Comparison of ENCODE assay signal across 12 cellular contexts in the genomic region with DNA sequence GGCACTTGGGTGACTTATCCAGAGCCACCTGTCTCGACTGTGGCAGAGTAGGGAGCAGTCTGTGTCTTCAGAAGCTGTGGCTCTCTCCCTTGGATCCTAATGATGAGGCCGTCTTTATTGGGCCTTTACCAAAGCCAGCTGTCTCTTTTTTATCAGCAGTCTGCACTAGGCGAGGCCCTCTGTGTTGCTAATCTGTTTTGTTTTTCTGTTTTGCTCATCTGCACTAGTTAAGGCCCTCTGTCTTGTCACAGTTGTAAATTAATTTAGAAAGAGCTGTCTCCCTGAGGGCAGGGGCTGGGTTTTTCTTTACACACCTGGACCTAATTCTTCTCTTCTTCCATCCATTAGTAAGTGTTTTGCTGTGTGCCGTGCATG. TPM values are rescaled to one million over a fixed set of nuclear protein-coding genes. Genes with fewer than 3 reads are reported as not detected.
A peak's percentile ranks its signal among the peaks of the same experiment; 100 is the strongest.
DNase-seq lines count a peak whose midpoint lies in the region; ATAC-seq, FAIRE-seq and TF ChIP-seq lines count a peak whose summit lies in the region.
"Had no signal": no experiment of that assay in that cellular context is flagged by ENCODE, and none has a peak within 500 bp of the region (broad histone marks: within the 10 kb centered on the region; RNA-seq: fewer than 3 reads in every experiment).

No MANE protein-coding gene starts in this region.

- H2BK15ac ChIP-seq in H9 (ENCODE audit: low read depth, low read length), result no peak overlapping the region

- H3K4me1 Mint-ChIP-seq in H9, result peaks cover 60 to 66% of the 10 kb centered on the region in 2 experiments
- peaks cover 44 to 46% of the 10 kb centered on the region in 2 donors for H3K4me1 Mint-ChIP-seq in natural killer cell treated with Interleukin-12 subunit alpha and Interleukin-12 subunit beta and Interleukin-15 and Interleukin-18, amount 100 ng/mL, for 72 hours (ENCODE audit: low read depth in 2 of 2)
- H3K4me1 Mint-ChIP-seq in MCF 10A (ENCODE audit: insufficient read depth, unreplicated experiment), result peaks cover 8% of the 10 kb centered on the region
- peaks cover 20% of the 10 kb centered on the region for H3K4me1 Mint-ChIP-seq in T-helper 2 cell treated with Interferon-gamma antibody and Interleukin-4, amounts not matched to agents 5 μg/mL and 100 μg/mL, for 36 hours (ENCODE audit: low read depth)

- H3K4me1 ChIP-seq in H9 (ENCODE audit: insufficient read depth, low read length), result peaks cover 26% of the 10 kb centered on the region; the same call in 1 of the 2 replicates
- peaks cover 0 to 16% of the 10 kb centered on the region in 2 experiments; a peak in 3 of 5 replicates for H3K4me1 ChIP-seq in K562 (replicated peaks in 1 of 2; ENCODE audit: control insufficient read depth in 2 of 2, insufficient read depth in 2 of 2, low read length in 2 of 2)

- BruUV-seq in K562 (replicated peaks; lab: Mats Ljungman, UMichigan), result no TSS peak
- no TSS peak for BruUV-seq in MCF 10A (replicated peaks; lab: Mats Ljungman, UMichigan)

- H3K36me3 Mint-ChIP-seq in H9 (ENCODE audit: insufficient read depth in 1 of 3, low read depth in 3 of 3) (peaks cover 6 to 19% (median 9%) of the 10 kb centered on the region in 3 experiments; a peak in 6 of 7 replicates), MCF 10A (ENCODE audit: insufficient read depth, unreplicated experiment) (peaks cover 21% of the 10 kb centered on the region)
- peaks cover 4% of the 10 kb centered on the region for H3K36me3 Mint-ChIP-seq in natural killer cell treated with Interleukin-12 subunit alpha and Interleukin-12 subunit beta and Interleukin-15 and Interleukin-18, amount 100 ng/mL, for 72 hours
- H3K36me3 Mint-ChIP-seq in T-helper 2 cell treated with Interferon-gamma antibody and Interleukin-4, amounts not matched to agents 5 μg/mL and 100 μg/mL, for 36 hours (ENCODE audit: low read depth), result peaks cover 9% of the 10 kb centered on the region

- H3K79me2 ChIP-seq in H9 (ENCODE audit: insufficient read depth, low read length) (peaks cover 6% of the 10 kb centered on the region; the same call in 1 of the 2 replicates), K562 (ENCODE audit: control insufficient read depth, insufficient read depth, low read length) (no peaks in the 10 kb centered on the region; the same call in 1 of the 3 replicates)

- peak; percentile 30 for DNase-seq in G401 (ENCODE audit: low spot score)
- DNase-seq in H9, result no peak
- peak in 2 of 4 experiments; percentile 27 to 29 for DNase-seq in K562 (ENCODE audit: extremely low read depth in 1 of 4, low spot score in 3 of 4)
- no peak for DNase-seq in natural killer cell treated with Interleukin-12 subunit alpha and Interleukin-12 subunit beta and Interleukin-15 and Interleukin-18, amount 100 ng/mL, for 72 hours (ENCODE audit: low spot score)
- DNase-seq in NCI-H2107 (lab: John Stamatoyannopoulos, UW), result no peak
- DNase-seq in NCI-H187 treated with DMSO at 0.1 percent for 48 hours (lab: John Stamatoyannopoulos, UW), result no peak
- no peak for DNase-seq in MCF 10A (ENCODE audit: unreplicated experiment)
- no peak for DNase-seq in T-helper 2 cell treated with Interferon-gamma antibody and Interleukin-4, amounts not matched to agents 5 μg/mL and 100 μg/mL, for 36 hours (ENCODE audit: low spot score)
- DNase-seq: activated effector memory CD4-positive, alpha-beta T cell treated with anti-CD3 and anti-CD28 coated beads, Interleukin-2, amount 50 U/mL, for 16 hours; NCI-H226; upper lobe of right lung had no signal

- H3K36me3 ChIP-seq in K562 (ENCODE audit: control insufficient read depth, insufficient read depth, low read length), result peaks cover 6% of the 10 kb centered on the region; the same call in 2 of the 3 replicates

- H3K56ac ChIP-seq in H9 (ENCODE audit: insufficient read length, low read depth, low read length), result no peak overlapping the region

- H3K4me3 ChIP-seq in K562, result no peak overlapping the region
- H3K4me3 ChIP-seq: upper lobe of right lung had no signal

- peak overlapping the region; percentile 44 for H3K18ac ChIP-seq in H9 (ENCODE audit: insufficient read length, low read depth, low read length)

- H4K8ac ChIP-seq in H9 (replicated peaks; ENCODE audit: insufficient read length, low read depth, low read length), result no peak overlapping the region

- no peak overlapping the region for H3K23ac ChIP-seq in H9 (ENCODE audit: insufficient read length, low read depth, low read length)

- no peak overlapping the region for H2BK12ac ChIP-seq in H9 (ENCODE audit: insufficient read length, low read depth, low read length)

- no peak overlapping the region for H3K9ac ChIP-seq in H9 (ENCODE audit: extremely low read depth, insufficient read length, low read length)
- no peak overlapping the region for H3K9ac ChIP-seq in K562 (ENCODE audit: insufficient read depth in 1 of 2, low read depth in 2 of 2, low read length in 2 of 2)

- H4K20me1 ChIP-seq in H9 (ENCODE audit: control insufficient read depth, insufficient read depth, insufficient read length) (no peaks in the 10 kb centered on the region), K562 (replicated peaks; ENCODE audit: control insufficient read depth, insufficient read depth, low read length) (peaks cover 11% of the 10 kb centered on the region)

- no peaks in the 10 kb centered on the region for H3K9me1 ChIP-seq in K562 (ENCODE audit: control insufficient read depth, insufficient read depth, low read length)

- CTCF ChIA-PET in K562 (lab: Yijun Ruan, JAX; ENCODE audit: low intra/inter-chr PET ratio) (no interaction called here), MCF 10A (lab: Yijun Ruan, JAX) (interaction anchor here (0.6 to 7.6 kb wide), 6 partner anchors 14 to 502 kb away, joined by 3 to 78 read pairs (median 4); no protein-coding TSS in a partner anchor)

- no peak overlapping the region for H2BK20ac ChIP-seq in H9 (ENCODE audit: low read depth, low read length, poor library complexity, severe bottlenecking)

- POLR2A ChIA-PET in K562 (lab: Yijun Ruan, JAX), result interaction anchor here (0.6 to 1.5 kb wide), 2 partner anchors 49 to 53 kb away, joined by 3 read pairs; no protein-coding TSS in a partner anchor
- POLR2A ChIA-PET in MCF 10A (lab: Yijun Ruan, JAX), result interaction anchor here (0.6 to 1.2 kb wide), 2 partner anchors 45 to 89 kb away, joined by 3 read pairs; no protein-coding TSS in a partner anchor

- H3K4me2 ChIP-seq in H9 (ENCODE audit: insufficient read depth, insufficient read length, low read length), result no peak overlapping the region
- H3K4me2 ChIP-seq in K562 (ENCODE audit: insufficient read depth, low read length), result peak overlapping the region; percentile 49; the same call in 1 of the 2 replicates

- in situ Hi-C loops in G401 (cut with HindIII; ENCODE audit: low sequenced_read_pairs), result no loop called here
- in situ Hi-C loops in K562 (cut with MboI), result no loop called here

- H2AK5ac ChIP-seq in H9 (ENCODE audit: insufficient read length, low read length), result no peak overlapping the region

- no peaks in the 10 kb centered on the region for H3K27me3 ChIP-seq in H9 (ENCODE audit: insufficient read depth, low read length)
- H3K27me3 ChIP-seq in K562 (ENCODE audit: control insufficient read depth in 2 of 2, insufficient read depth in 2 of 2, low read length in 2 of 2), result no peaks in the 10 kb centered on the region
- H3K27me3 ChIP-seq: upper lobe of right lung had no signal

- no CpG with 5 or more reads among the region's 4 CpGs for WGBS in H9 (ENCODE audit: extremely low coverage, insufficient read length, low lambda C conversion rate)
- 30% methylated on average over 4 of the region's 4 CpGs for WGBS in K562 (ENCODE audit: insufficient coverage, low coverage, missing lambda C conversion rate)

- no peak for TF ChIP-seq CTCF in H9 (conservative IDR thresholded peaks at IDR 0.05)
- no peak for TF ChIP-seq CTCF in K562 (IDR thresholded peaks at IDR 0.05 in 2 of 3, conservative IDR thresholded peaks at IDR 0.05 in 1 of 3; ENCODE audit: insufficient read depth in 2 of 3, low read depth in 1 of 3, low read length in 3 of 3)
- no peak for TF ChIP-seq CTCF in MCF 10A (IDR thresholded peaks at IDR 0.05; ENCODE audit: unreplicated experiment)

- H3K79me1 ChIP-seq in H9 (ENCODE audit: insufficient read depth, low read depth, low read length, poor library complexity, severe bottlenecking), result no peaks in the 10 kb centered on the region

- no peak overlapping the region for H2BK120ac ChIP-seq in H9 (ENCODE audit: low read depth, low read length, poor library complexity, severe bottlenecking)

- no peak overlapping the region for H3K4ac ChIP-seq in H9 (ENCODE audit: low read depth, low read length)

- H3K23me2 ChIP-seq in H9 (ENCODE audit: insufficient read length, low read depth, low read length, poor library complexity, severe bottlenecking), result no peaks in the 10 kb centered on the region

- peak; percentile 70 for ATAC-seq in K562
- no peak for ATAC-seq in natural killer cell treated with Interleukin-12 subunit alpha and Interleukin-12 subunit beta and Interleukin-15 and Interleukin-18, amount 100 ng/mL, for 72 hours
- ATAC-seq: upper lobe of right lung had no signal

- H3K27ac ChIP-seq in H9 (ENCODE audit: insufficient read length, low read depth, low read length), result no peak overlapping the region
- no peak overlapping the region for H3K27ac ChIP-seq in K562 (ENCODE audit: extremely low read depth, low read depth, low read length)

- no peaks in the 10 kb centered on the region for H3K9me3 Mint-ChIP-seq in H9
- no peaks in the 10 kb centered on the region for H3K9me3 Mint-ChIP-seq in natural killer cell treated with Interleukin-12 subunit alpha and Interleukin-12 subunit beta and Interleukin-15 and Interleukin-18, amount 100 ng/mL, for 72 hours
- no peaks in the 10 kb centered on the region for H3K9me3 Mint-ChIP-seq in MCF 10A (ENCODE audit: unreplicated experiment)
- no peaks in the 10 kb centered on the region for H3K9me3 Mint-ChIP-seq in T-helper 2 cell treated with Interferon-gamma antibody and Interleukin-4, amounts not matched to agents 5 μg/mL and 100 μg/mL, for 36 hours

- H3K9me3 ChIP-seq in H9 (ENCODE audit: control insufficient read depth, low read depth, low read length), result no peaks in the 10 kb centered on the region
- no peaks in the 10 kb centered on the region for H3K9me3 ChIP-seq in K562 (replicated peaks; ENCODE audit: control insufficient read depth, insufficient read depth, low read depth, low read length)
- H3K9me3 ChIP-seq: upper lobe of right lung had no signal

- no peak overlapping the region for H3K4me3 Mint-ChIP-seq in H9
- no peak overlapping the region for H3K4me3 Mint-ChIP-seq in natural killer cell treated with Interleukin-12 subunit alpha and Interleukin-12 subunit beta and Interleukin-15 and Interleukin-18, amount 100 ng/mL, for 72 hours
- no peak overlapping the region for H3K4me3 Mint-ChIP-seq in MCF 10A (ENCODE audit: unreplicated experiment)
- H3K4me3 Mint-ChIP-seq in T-helper 2 cell treated with Interferon-gamma antibody and Interleukin-4, amounts not matched to agents 5 μg/mL and 100 μg/mL, for 36 hours, result no peak overlapping the region

- TF ChIP-seq RAD21 in K562 (CRISPR knock-in tag; conservative IDR thresholded peaks at IDR 0.05 in 1 of 2, IDR thresholded peaks at IDR 0.05 in 1 of 2), result no peak

- H4K5ac ChIP-seq in H9 (ENCODE audit: insufficient read length, low read depth, low read length), result no peak overlapping the region

- no peak for TF ChIP-seq POLR2A in K562 (conservative IDR thresholded peaks at IDR 0.05)

- H3K27me3 Mint-ChIP-seq in H9 (ENCODE audit: low read depth) (no peaks in the 10 kb centered on the region), MCF 10A (ENCODE audit: insufficient read depth, unreplicated experiment) (no peaks in the 10 kb centered on the region)
- no peaks in the 10 kb centered on the region for H3K27me3 Mint-ChIP-seq in natural killer cell treated with Interleukin-12 subunit alpha and Interleukin-12 subunit beta and Interleukin-15 and Interleukin-18, amount 100 ng/mL, for 72 hours
- no peaks in the 10 kb centered on the region for H3K27me3 Mint-ChIP-seq in T-helper 2 cell treated with Interferon-gamma antibody and Interleukin-4, amounts not matched to agents 5 μg/mL and 100 μg/mL, for 36 hours (ENCODE audit: low read depth)

- H4K91ac ChIP-seq in H9 (ENCODE audit: insufficient read length, low read depth, low read length), result no peak overlapping the region

- H3K27ac Mint-ChIP-seq in H9 (peak overlapping the region; percentile 11 to 85 (median 49); a peak in 4 of 7 replicates), MCF 10A (ENCODE audit: low read depth, unreplicated experiment) (no peak overlapping the region)
- H3K27ac Mint-ChIP-seq in natural killer cell treated with Interleukin-12 subunit alpha and Interleukin-12 subunit beta and Interleukin-15 and Interleukin-18, amount 100 ng/mL, for 72 hours, result peak overlapping the region; percentile 38 to 63
- no peak overlapping the region for H3K27ac Mint-ChIP-seq in T-helper 2 cell treated with Interferon-gamma antibody and Interleukin-4, amounts not matched to agents 5 μg/mL and 100 μg/mL, for 36 hours

- H2AFZ ChIP-seq in H9 (ENCODE audit: low read length), result no peak overlapping the region
- no peak overlapping the region for H2AFZ ChIP-seq in K562 (ENCODE audit: low read depth, low read length)

- no peak overlapping the region; the same call in 1 of the 2 replicates for H3K14ac ChIP-seq in H9 (ENCODE audit: insufficient read depth, low read length)

- no peak for TF ChIP-seq EP300 in K562 (IDR thresholded peaks at IDR 0.05; ENCODE audit: low read length)

- intact Hi-C loops in K562 (cut with micrococcal nuclease), result no loop called here
- intact Hi-C loops in MCF 10A (cut with micrococcal nuclease), result no loop called here

- FAIRE-seq in K562 (lab: Jason Lieb, UNC), result no peak
- FAIRE-seq: keratinocyte had no signal

- no peak overlapping the region for H3T11ph ChIP-seq in H9 (ENCODE audit: low read length)

- no peak overlapping the region for H2BK5ac ChIP-seq in H9 (ENCODE audit: insufficient read length, low read length)

RNA-seq across cellular contexts. Expression of a gene that starts 45.0 kb away (rescaled TPM):
- total RNA-seq in G401 (2014; rRNA removed; shearing (Covaris generic)), result 12.0 and 12.7 TPM in 2 replicates
- total RNA-seq in H9 (2021) (60.3 and 63.2 TPM in 2 replicates), K562 (2014; rRNA removed) (6.2 and 6.4 TPM in 2 replicates), K562 (2014; rRNA removed; fragmentation: Illumina TruSeq; extraction: Trizol) (13.6 and 15.5 TPM in 2 replicates), K562 (2015; rRNA removed; fragmentation: Illumina TruSeq; extraction: Trizol) (10.5 TPM in 2 replicates), K562 (2021) (20.3 and 21.8 TPM in 2 replicates), MCF 10A (2022) (26.3 and 26.8 TPM in 2 replicates)
- 41.3 and 44.5 TPM in 2 replicates for total RNA-seq in K562 (2011; cell fraction: chromatin; rRNA removed; ENCODE audit: low replicate concordance)
- total RNA-seq in K562 (2011; cell fraction: nucleolus; rRNA removed), result 19.3 and 21.8 TPM in 2 replicates
- 30.9 and 45.0 TPM in 2 replicates for total RNA-seq in K562 (2011; cell fraction: nucleoplasm; rRNA removed)
- polyA plus RNA-seq in K562 (2011; rRNA removed) (46.4 and 57.7 TPM in 2 replicates), K562 (2014; fragmentation: Illumina TruSeq; extraction: Trizol) (15.5 and 19.0 TPM in 2 replicates), K562 (2014; fragmentation: Nextera tagmentation; extraction: Ambion mirVana) (10 to 100 TPM in 1 of 2 experiments, 1 to 10 TPM in 1; 8.7 to 12.2 TPM), K562 (2014; rRNA removed) (8.2 and 11.7 TPM in 2 replicates)
- polyA plus RNA-seq in K562 (2011; cell fraction: cytosol; rRNA removed), result 16.8 and 46.9 TPM in 2 replicates
- polyA plus RNA-seq in K562 (2011; cell fraction: nucleus; rRNA removed), result 36.9 and 101 TPM in 2 replicates
- 7.8 and 9.2 TPM in 2 replicates for polyA plus RNA-seq in K562 (2012)
- 36.8 and 50.8 TPM in 2 replicates for polyA minus RNA-seq in K562 (2011; rRNA and poly(A)+ RNA removed)
- polyA minus RNA-seq in K562 (2011; cell fraction: cytosol; rRNA and poly(A)+ RNA removed), result 8.2 and 9.3 TPM in 2 replicates
- 7.0 and 17.4 TPM in 2 replicates for polyA minus RNA-seq in K562 (2011; cell fraction: nucleus; rRNA and poly(A)+ RNA removed)
- 10 to 100 TPM; 48.7 to 52.0 TPM for total RNA-seq in natural killer cell treated with Interleukin-12 subunit alpha and Interleukin-12 subunit beta and Interleukin-15 and Interleukin-18, amount 100 ng/mL, for 72 hours

RNA-seq across cellular contexts. Expression of a gene that starts 52.0 kb away (rescaled TPM):
- total RNA-seq in G401 (2014; rRNA removed; shearing (Covaris generic)), result 290 and 347 TPM in 2 replicates
- total RNA-seq in H9 (2021) (274 and 284 TPM in 2 replicates), K562 (2014; rRNA removed) (213 and 229 TPM in 2 replicates), K562 (2014; rRNA removed; fragmentation: Illumina TruSeq; extraction: Trizol) (291 and 319 TPM in 2 replicates), K562 (2015; rRNA removed; fragmentation: Illumina TruSeq; extraction: Trizol) (283 and 298 TPM in 2 replicates), K562 (2021) (227 and 251 TPM in 2 replicates), MCF 10A (2022) (38.2 and 45.5 TPM in 2 replicates)
- 32.9 and 36.9 TPM in 2 replicates for total RNA-seq in K562 (2011; cell fraction: chromatin; rRNA removed; ENCODE audit: low replicate concordance)
- 46.0 and 52.1 TPM in 2 replicates for total RNA-seq in K562 (2011; cell fraction: nucleolus; rRNA removed)
- 33.4 and 36.0 TPM in 2 replicates for total RNA-seq in K562 (2011; cell fraction: nucleoplasm; rRNA removed)
- polyA plus RNA-seq in K562 (2011; rRNA removed) (298 and 318 TPM in 2 replicates), K562 (2014; fragmentation: Illumina TruSeq; extraction: Trizol) (254 and 287 TPM in 2 replicates), K562 (2014; fragmentation: Nextera tagmentation; extraction: Ambion mirVana) (100 to 1,000 TPM; 352 to 390 TPM), K562 (2014; rRNA removed) (286 and 294 TPM in 2 replicates)
- polyA plus RNA-seq in K562 (2011; cell fraction: cytosol; rRNA removed), result 450 and 565 TPM in 2 replicates
- polyA plus RNA-seq in K562 (2011; cell fraction: nucleus; rRNA removed), result 86.9 and 141 TPM in 2 replicates
- 224 and 242 TPM in 2 replicates for polyA plus RNA-seq in K562 (2012)
- polyA minus RNA-seq in K562 (2011; rRNA and poly(A)+ RNA removed), result 272 and 279 TPM in 2 replicates
- polyA minus RNA-seq in K562 (2011; cell fraction: cytosol; rRNA and poly(A)+ RNA removed), result 236 and 281 TPM in 2 replicates
- 36.2 and 75.8 TPM in 2 replicates for polyA minus RNA-seq in K562 (2011; cell fraction: nucleus; rRNA and poly(A)+ RNA removed)
- total RNA-seq in natural killer cell treated with Interleukin-12 subunit alpha and Interleukin-12 subunit beta and Interleukin-15 and Interleukin-18, amount 100 ng/mL, for 72 hours, result 100 to 1,000 TPM; 288 to 377 TPM

RNA-seq across cellular contexts. Expression of a gene that starts 58.9 kb away (rescaled TPM):
- total RNA-seq in G401 (2014; rRNA removed; shearing (Covaris generic)), result 105 and 117 TPM in 2 replicates
- 62.3 and 64.3 TPM in 2 replicates for total RNA-seq in H9 (2021)
- total RNA-seq in K562 (2011; cell fraction: chromatin; rRNA removed; ENCODE audit: low replicate concordance), result 22.6 and 31.4 TPM in 2 replicates
- 19.6 and 20.3 TPM in 2 replicates for total RNA-seq in K562 (2011; cell fraction: nucleolus; rRNA removed)
- 42.7 and 76.0 TPM in 2 replicates for total RNA-seq in K562 (2011; cell fraction: nucleoplasm; rRNA removed)
- total RNA-seq in K562 (2014; rRNA removed), result 73.4 and 76.2 TPM in 2 replicates
- 62.3 and 68.0 TPM in 2 replicates for total RNA-seq in K562 (2014; rRNA removed; fragmentation: Illumina TruSeq; extraction: Trizol)
- total RNA-seq in K562 (2015; rRNA removed; fragmentation: Illumina TruSeq; extraction: Trizol), result 61.5 and 67.1 TPM in 2 replicates
- 50.7 and 53.8 TPM in 2 replicates for total RNA-seq in K562 (2021)
- polyA plus RNA-seq in K562 (2011; rRNA removed), result 86.1 and 102 TPM in 2 replicates
- polyA plus RNA-seq in K562 (2011; cell fraction: cytosol; rRNA removed), result 69.4 and 114 TPM in 2 replicates
- polyA plus RNA-seq in K562 (2011; cell fraction: nucleus; rRNA removed), result 32.8 and 53.9 TPM in 2 replicates
- 64.6 and 69.2 TPM in 2 replicates for polyA plus RNA-seq in K562 (2012)
- 80.3 and 82.7 TPM in 2 replicates for polyA plus RNA-seq in K562 (2014; fragmentation: Illumina TruSeq; extraction: Trizol)
- polyA plus RNA-seq in K562 (2014; fragmentation: Nextera tagmentation; extraction: Ambion mirVana), result 10 to 100 TPM; 21.8 to 30.7 TPM
- 71.1 and 104 TPM in 2 replicates for polyA plus RNA-seq in K562 (2014; rRNA removed)
- polyA minus RNA-seq in K562 (2011; rRNA and poly(A)+ RNA removed), result 34.2 and 44.7 TPM in 2 replicates
- 22.7 and 31.1 TPM in 2 replicates for polyA minus RNA-seq in K562 (2011; cell fraction: cytosol; rRNA and poly(A)+ RNA removed)
- polyA minus RNA-seq in K562 (2011; cell fraction: nucleus; rRNA and poly(A)+ RNA removed), result 7.5 and 15.0 TPM in 2 replicates
- 10 to 100 TPM; 68.3 to 78.1 TPM for total RNA-seq in natural killer cell treated with Interleukin-12 subunit alpha and Interleukin-12 subunit beta and Interleukin-15 and Interleukin-18, amount 100 ng/mL, for 72 hours
- total RNA-seq in MCF 10A (2022), result 56.1 and 78.8 TPM in 2 replicates

Comparison
In these comparisons a context has a peak if more than half of its experiments do, and no peak if none do; other contexts are left out.
1. H3K27ac Mint-ChIP-seq: peak in H9 (3 of 3) and natural killer cell treated with Interleukin-12 subunit alpha and Interleukin-12 subunit beta and Interleukin-15 and Interleukin-18, amount 100 ng/mL, for 72 hours (2 of 2); none in MCF 10A (single experiment) and T-helper 2 cell treated with Interferon-gamma antibody and Interleukin-4, amounts not matched to agents 5 μg/mL and 100 μg/mL, for 36 hours (single experiment).